8 cellular contexts compared by ENCODE assay signal in the genomic region with DNA sequence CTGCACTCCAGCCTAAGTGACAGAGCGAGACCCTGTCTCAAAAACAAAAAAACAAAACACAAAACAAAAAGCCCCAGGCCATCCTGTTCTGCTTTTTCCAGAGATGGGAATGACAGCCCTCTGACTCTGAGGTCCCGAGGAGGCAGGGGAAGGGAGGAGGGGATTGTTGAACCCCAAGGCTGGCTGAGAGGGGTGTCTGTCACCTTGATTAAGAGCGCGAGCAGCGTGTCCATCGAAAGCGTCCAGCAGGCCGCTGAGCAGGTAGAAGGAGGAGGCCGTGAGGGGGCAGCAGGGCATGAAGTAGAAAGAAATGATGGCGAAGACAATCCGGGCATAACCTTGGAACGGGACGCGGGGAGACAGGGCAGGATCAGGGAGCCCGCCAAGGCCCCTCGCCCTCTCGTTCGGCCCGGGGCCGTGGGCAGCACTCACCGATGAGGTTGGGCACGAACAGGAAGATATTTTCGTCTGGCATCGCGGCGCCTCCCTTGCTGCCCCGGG. TPM values are rescaled to one million over a fixed set of nuclear protein-coding genes. Genes with fewer than 3 reads are reported as not detected.
DNase-seq lines count a peak whose midpoint lies in the region; ATAC-seq, FAIRE-seq and TF ChIP-seq lines count a peak whose summit lies in the region.

No MANE protein-coding gene starts in this region.

- peaks cover 0 to under 1% of the 10 kb centered on the region in 2 donors for H3K27me3 Mint-ChIP-seq in stimulated activated naive B cell treated with anti-CD40 and anti-IgM and Interleukin-4, amounts not matched to agents 10 μg/mL and 1 μg/mL and 100 μg/mL, for 72 hours

- H3K27ac Mint-ChIP-seq in stimulated activated naive B cell treated with anti-CD40 and anti-IgM and Interleukin-4, amounts not matched to agents 10 μg/mL and 1 μg/mL and 100 μg/mL, for 72 hours, result peak overlapping the region; percentile 99

- TF ChIP-seq EP300 in Ishikawa (IDR thresholded peaks at IDR 0.05; ENCODE audit: borderline replicate concordance), result no peak

- H3K4me1 ChIP-seq in kidney (ENCODE audit: control insufficient read depth in 1 of 2, insufficient read depth in 1 of 2, low read depth in 1 of 2, low read length in 2 of 2), result peaks cover 5 to 12% of the 10 kb centered on the region in 2 donors

- H3K4me3 ChIP-seq in astrocyte of the spinal cord (ENCODE audit: low read depth, low read length) (peak overlapping the region; percentile 80), kidney (ENCODE audit: low read length in 2 of 2) (peak overlapping the region; percentile 87 to 91)

- peaks cover 24 to 27% of the 10 kb centered on the region in 2 donors for H3K36me3 Mint-ChIP-seq in stimulated activated naive B cell treated with anti-CD40 and anti-IgM and Interleukin-4, amounts not matched to agents 10 μg/mL and 1 μg/mL and 100 μg/mL, for 72 hours

- peak overlapping the region; percentile 96 to 97 for H3K4me3 Mint-ChIP-seq in stimulated activated naive B cell treated with anti-CD40 and anti-IgM and Interleukin-4, amounts not matched to agents 10 μg/mL and 1 μg/mL and 100 μg/mL, for 72 hours

- no peak for ATAC-seq in stimulated activated naive B cell treated with anti-CD40 and anti-IgM and Interleukin-4, amounts not matched to agents 10 μg/mL and 1 μg/mL and 100 μg/mL, for 72 hours (replicated peaks)

- TF ChIP-seq RAD21 in Ishikawa (IDR thresholded peaks at IDR 0.05; ENCODE audit: low read depth), result peak; percentile 29; the same call in 1 of the 2 replicates

- in situ Hi-C loops in astrocyte of the spinal cord (cut with HindIII; ENCODE audit: low sequenced_read_pairs), result no loop called here

- intact Hi-C loops in kidney (cut with DNase I), result no loop called here

- no peaks in the 10 kb centered on the region for H3K9me3 Mint-ChIP-seq in stimulated activated naive B cell treated with anti-CD40 and anti-IgM and Interleukin-4, amounts not matched to agents 10 μg/mL and 1 μg/mL and 100 μg/mL, for 72 hours

- peak overlapping the region; percentile 66 to 86 for H3K9ac ChIP-seq in kidney (ENCODE audit: low read length in 2 of 2)

- peaks cover 14 to 33% of the 10 kb centered on the region in 2 donors for H3K4me1 Mint-ChIP-seq in stimulated activated naive B cell treated with anti-CD40 and anti-IgM and Interleukin-4, amounts not matched to agents 10 μg/mL and 1 μg/mL and 100 μg/mL, for 72 hours

- peak; percentile 21 for DNase-seq in NCI-H1092 treated with DMSO at 0.1 percent for 48 hours (lab: John Stamatoyannopoulos, UW)
- DNase-seq in NCI-H1092 (lab: John Stamatoyannopoulos, UW), result no peak
- no peak for DNase-seq in astrocyte of the spinal cord (ENCODE audit: low read depth, low spot score)
- DNase-seq in kidney, result no peak
- no peak for DNase-seq in stimulated activated naive B cell treated with anti-CD40 and anti-IgM and Interleukin-4, amounts not matched to agents 10 μg/mL and 1 μg/mL and 100 μg/mL, for 72 hours
- DNase-seq in NCI-H2171 (lab: John Stamatoyannopoulos, UW), result no peak
- DNase-seq in OCI-M2 (lab: John Stamatoyannopoulos, UW; ENCODE audit: unreplicated experiment), result no peak

- no peak for FAIRE-seq in kidney (lab: Jason Lieb, UNC)

- peaks cover 0 to 5% of the 10 kb centered on the region in 2 donors for H3K36me3 ChIP-seq in kidney (ENCODE audit: control insufficient read depth in 1 of 2, insufficient read depth in 2 of 2, low read length in 2 of 2)

- peak overlapping the region; percentile 97 to 98 for H3K27ac ChIP-seq in kidney (ENCODE audit: low read depth in 2 of 2, low read length in 2 of 2)

- TF ChIP-seq CTCF in astrocyte of the spinal cord (IDR thresholded peaks at IDR 0.05; ENCODE audit: low read depth, low read length) (peak; percentile 48), kidney (IDR thresholded peaks at IDR 0.05; ENCODE audit: borderline replicate concordance, extremely low read depth, insufficient read depth) (peak; percentile 7)

- H3K9me3 ChIP-seq in kidney (ENCODE audit: control insufficient read depth in 1 of 2, low read length in 2 of 2), result no peaks in the 10 kb centered on the region

TF ChIP-seq in Ishikawa, 13 proteins besides CTCF, POLR2A, EP300 and RAD21:
- TF ChIP-seq, protein P1, sequence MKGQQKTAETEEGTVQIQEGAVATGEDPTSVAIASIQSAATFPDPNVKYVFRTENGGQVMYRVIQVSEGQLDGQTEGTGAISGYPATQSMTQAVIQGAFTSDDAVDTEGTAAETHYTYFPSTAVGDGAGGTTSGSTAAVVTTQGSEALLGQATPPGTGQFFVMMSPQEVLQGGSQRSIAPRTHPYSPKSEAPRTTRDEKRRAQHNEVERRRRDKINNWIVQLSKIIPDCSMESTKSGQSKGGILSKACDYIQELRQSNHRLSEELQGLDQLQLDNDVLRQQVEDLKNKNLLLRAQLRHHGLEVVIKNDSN (IDR thresholded peaks at IDR 0.05), result no peak
- TF ChIP-seq TEAD4 (IDR thresholded peaks at IDR 0.05), result no peak
- TF ChIP-seq ZBTB7A (IDR thresholded peaks at IDR 0.05; ENCODE audit: low read depth), result no peak
- TF ChIP-seq EGR1 (IDR thresholded peaks at IDR 0.05), result no peak
- TF ChIP-seq, protein P2, sequence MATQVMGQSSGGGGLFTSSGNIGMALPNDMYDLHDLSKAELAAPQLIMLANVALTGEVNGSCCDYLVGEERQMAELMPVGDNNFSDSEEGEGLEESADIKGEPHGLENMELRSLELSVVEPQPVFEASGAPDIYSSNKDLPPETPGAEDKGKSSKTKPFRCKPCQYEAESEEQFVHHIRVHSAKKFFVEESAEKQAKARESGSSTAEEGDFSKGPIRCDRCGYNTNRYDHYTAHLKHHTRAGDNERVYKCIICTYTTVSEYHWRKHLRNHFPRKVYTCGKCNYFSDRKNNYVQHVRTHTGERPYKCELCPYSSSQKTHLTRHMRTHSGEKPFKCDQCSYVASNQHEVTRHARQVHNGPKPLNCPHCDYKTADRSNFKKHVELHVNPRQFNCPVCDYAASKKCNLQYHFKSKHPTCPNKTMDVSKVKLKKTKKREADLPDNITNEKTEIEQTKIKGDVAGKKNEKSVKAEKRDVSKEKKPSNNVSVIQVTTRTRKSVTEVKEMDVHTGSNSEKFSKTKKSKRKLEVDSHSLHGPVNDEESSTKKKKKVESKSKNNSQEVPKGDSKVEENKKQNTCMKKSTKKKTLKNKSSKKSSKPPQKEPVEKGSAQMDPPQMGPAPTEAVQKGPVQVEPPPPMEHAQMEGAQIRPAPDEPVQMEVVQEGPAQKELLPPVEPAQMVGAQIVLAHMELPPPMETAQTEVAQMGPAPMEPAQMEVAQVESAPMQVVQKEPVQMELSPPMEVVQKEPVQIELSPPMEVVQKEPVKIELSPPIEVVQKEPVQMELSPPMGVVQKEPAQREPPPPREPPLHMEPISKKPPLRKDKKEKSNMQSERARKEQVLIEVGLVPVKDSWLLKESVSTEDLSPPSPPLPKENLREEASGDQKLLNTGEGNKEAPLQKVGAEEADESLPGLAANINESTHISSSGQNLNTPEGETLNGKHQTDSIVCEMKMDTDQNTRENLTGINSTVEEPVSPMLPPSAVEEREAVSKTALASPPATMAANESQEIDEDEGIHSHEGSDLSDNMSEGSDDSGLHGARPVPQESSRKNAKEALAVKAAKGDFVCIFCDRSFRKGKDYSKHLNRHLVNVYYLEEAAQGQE (IDR thresholded peaks at IDR 0.05; ENCODE audit: low read depth), result no peak
- TF ChIP-seq CEBPB (IDR thresholded peaks at IDR 0.05), result no peak
- TF ChIP-seq, protein P3, sequence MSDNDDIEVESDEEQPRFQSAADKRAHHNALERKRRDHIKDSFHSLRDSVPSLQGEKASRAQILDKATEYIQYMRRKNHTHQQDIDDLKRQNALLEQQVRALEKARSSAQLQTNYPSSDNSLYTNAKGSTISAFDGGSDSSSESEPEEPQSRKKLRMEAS (IDR thresholded peaks at IDR 0.05), result no peak
- TF ChIP-seq TCF12 (IDR thresholded peaks at IDR 0.05; ENCODE audit: low read depth), result no peak
- no peak for TF ChIP-seq FOXM1 (IDR thresholded peaks at IDR 0.05; ENCODE audit: borderline replicate concordance, low read depth)
- TF ChIP-seq YY1 (IDR thresholded peaks at IDR 0.05; ENCODE audit: low read depth), result no peak
- TF ChIP-seq NFIC (IDR thresholded peaks at IDR 0.05), result no peak
- no peak for TF ChIP-seq CREB1 (IDR thresholded peaks at IDR 0.05; ENCODE audit: low read depth)
- TF ChIP-seq TAF1 (IDR thresholded peaks at IDR 0.05; ENCODE audit: low read depth), result no peak

RNA-seq across cellular contexts. Expression of a gene that starts 0.6 kb away (rescaled TPM):
- total RNA-seq in kidney, result 85.9 TPM
- 148 TPM for polyA plus RNA-seq in kidney (ENCODE audit: insufficient read depth, low read depth, low replicate concordance)

RNA-seq across cellular contexts. Expression of a gene that starts 36.9 kb away (rescaled TPM):
- total RNA-seq in kidney, result 32.4 TPM
- polyA plus RNA-seq in kidney (ENCODE audit: insufficient read depth, low read depth, low replicate concordance), result 9.1 TPM

RNA-seq across cellular contexts. Expression of a gene that starts 37.9 kb away (rescaled TPM):
- total RNA-seq in kidney, result 8.9 TPM
- polyA plus RNA-seq in kidney (ENCODE audit: insufficient read depth, low read depth, low replicate concordance), result 6.1 TPM

RNA-seq across cellular contexts. Expression of a gene that starts 42.2 kb away (rescaled TPM):
- 271 TPM for total RNA-seq in kidney
- 123 TPM for polyA plus RNA-seq in kidney (ENCODE audit: insufficient read depth, low read depth, low replicate concordance)

RNA-seq across cellular contexts. Expression of a gene that starts 46.5 kb away (rescaled TPM):
- total RNA-seq in kidney, result 23.5 TPM
- 30.0 TPM for polyA plus RNA-seq in kidney (ENCODE audit: insufficient read depth, low read depth, low replicate concordance)
